In genomic region chr19:49689133-49690072, GRCh38 we compare ENCODE assay signal across 8 cellular contexts. TPM values are rescaled to one million over a fixed set of nuclear protein-coding genes. Genes with fewer than 3 reads are reported as not detected.
DNase-seq lines count a peak whose midpoint lies in the region; ATAC-seq and TF ChIP-seq lines count a peak whose summit lies in the region.

TSS of gene ADM5 (plus strand) at chr19:49689594. CDS start at chr19:49689838, 244 bp downstream.

- H3K9me3 Mint-ChIP-seq in activated B cell treated with CpG ODN at 0.5 μM for 24 hours: no peaks in the 10 kb centered on the region
- H3K9me3 Mint-ChIP-seq in endothelial cell (ENCODE audit: unreplicated experiment): no peaks in the 10 kb centered on the region

- no peaks in the 10 kb centered on the region for H3K9me3 ChIP-seq in IMR-90 (ENCODE audit: control insufficient read depth, insufficient read depth, low read length)
- no peaks in the 10 kb centered on the region for H3K9me3 ChIP-seq in muscle layer of duodenum (ENCODE audit: control insufficient read depth in 1 of 2, low read length in 2 of 2)

- no TSS peak for BruUV-seq in IMR-90 (replicated peaks; lab: Mats Ljungman, UMichigan)

- peak within 1 kb of the TSS; percentile 78 for H2AK5ac ChIP-seq in IMR-90 (ENCODE audit: low read depth, low read length)

- H3K4me1 Mint-ChIP-seq in activated B cell treated with CpG ODN at 0.5 μM for 24 hours (peaks cover 25% of the 10 kb centered on the region), endothelial cell (ENCODE audit: unreplicated experiment) (peaks cover 43% of the 10 kb centered on the region)

- H3K23ac ChIP-seq in IMR-90 (ENCODE audit: low read depth, low read length): peak within 1 kb of the TSS; percentile 90

- no peak within 1 kb of the TSS for H3K56ac ChIP-seq in IMR-90 (ENCODE audit: extremely low read depth, insufficient read depth, low read length)

- no peak within 1 kb of the TSS for H3K18ac ChIP-seq in IMR-90 (ENCODE audit: low read depth, low read length)

- H3K27me3 Mint-ChIP-seq in activated B cell treated with CpG ODN at 0.5 μM for 24 hours (peaks cover 22% of the 10 kb centered on the region), endothelial cell (ENCODE audit: unreplicated experiment) (peaks cover 29% of the 10 kb centered on the region)

- peaks cover 20% of the 10 kb centered on the region for H3K36me3 ChIP-seq in BJ (ENCODE audit: control insufficient read depth, insufficient read depth, low read length)
- H3K36me3 ChIP-seq in IMR-90 (ENCODE audit: control insufficient read depth, insufficient read depth, low read length): peaks cover 31% of the 10 kb centered on the region
- H3K36me3 ChIP-seq in muscle layer of duodenum (ENCODE audit: control insufficient read depth in 1 of 2, insufficient read depth in 2 of 2, low read length in 2 of 2): peaks cover 6 to 32% of the 10 kb centered on the region in 2 donors

- dilution Hi-C loops in IMR-90 (cut with HindIII; ENCODE audit: low sequenced_read_pairs, unreplicated experiment): no loop called here

- H2BK15ac ChIP-seq in IMR-90 (ENCODE audit: low read depth, low read length): no peak within 1 kb of the TSS

- peak within 1 kb of the TSS; percentile 69; the same call in 1 of the 2 replicates for H4K91ac ChIP-seq in IMR-90 (ENCODE audit: insufficient read depth, low read depth, low read length)

- H3K4me1 ChIP-seq in IMR-90 (ENCODE audit: control insufficient read depth, insufficient read depth, low read length) (peaks cover 9% of the 10 kb centered on the region), muscle layer of duodenum (ENCODE audit: control insufficient read depth in 1 of 2, insufficient read depth in 2 of 2, low read length in 2 of 2) (peaks cover 4 to 29% of the 10 kb centered on the region in 2 donors)

- H2AK9ac ChIP-seq in IMR-90 (replicated peaks; ENCODE audit: low read depth, low read length, poor library complexity): peak within 1 kb of the TSS; percentile 92

- no peak within 1 kb of the TSS for H2BK120ac ChIP-seq in IMR-90 (ENCODE audit: low read depth, low read length)

- no peak within 1 kb of the TSS for H2BK20ac ChIP-seq in IMR-90 (ENCODE audit: low read depth, low read length)

- POLR2A ChIA-PET in BJ (lab: Charles Lee) (no interaction called here), IMR-90 (lab: Charles Lee; ENCODE audit: unreplicated experiment) (interaction anchor here (0.5 kb wide), 1 partner anchor 14 kb away, joined by 4 read pairs; no protein-coding TSS in a partner anchor), activated B cell treated with CpG ODN at 0.5 μM for 24 hours (lab: Charles Lee) (interaction anchor here (1.3 kb wide), 1 partner anchor 75 kb away, joined by 3 read pairs; no protein-coding TSS in a partner anchor)

- H4K5ac ChIP-seq in IMR-90 (ENCODE audit: low read depth, low read length): no peak within 1 kb of the TSS

- 53% methylated on average over 28 of the region's 54 CpGs; no CpG with 5 or more reads in 1 of the 2 experiments for WGBS in IMR-90 (ENCODE audit: extremely low coverage in 2 of 2, insufficient read length in 1 of 2), 2 experiments

- H3K4me3 Mint-ChIP-seq in activated B cell treated with CpG ODN at 0.5 μM for 24 hours: peak within 1 kb of the TSS; percentile 87
- peak within 1 kb of the TSS; percentile 96 for H3K4me3 Mint-ChIP-seq in endothelial cell (ENCODE audit: unreplicated experiment)

- ATAC-seq in IMR-90 (ENCODE audit: low read depth): peak; percentile 0; the same call in 1 of the 2 replicates
- peak; percentile 51 for ATAC-seq in activated B cell treated with CpG ODN at 0.5 μM for 24 hours (ENCODE audit: low read depth)
- ATAC-seq in GM21381 (IDR thresholded peaks at IDR 0.05; ENCODE audit: unreplicated experiment): no peak

- H3K4me3 ChIP-seq in BJ (ENCODE audit: low read depth, low read length): peak within 1 kb of the TSS; percentile 56
- H3K4me3 ChIP-seq in IMR-90 (ENCODE audit: insufficient read depth, low read depth, low read length): peak within 1 kb of the TSS; percentile 69
- H3K4me3 ChIP-seq in muscle layer of duodenum (ENCODE audit: low read depth in 1 of 2, low read length in 2 of 2): peak within 1 kb of the TSS; percentile 65 to 66

- TF ChIP-seq RAD21 in IMR-90 (IDR thresholded peaks at IDR 0.05; ENCODE audit: low read length): no peak

- no peak for TF ChIP-seq POLR2A in IMR-90 (IDR thresholded peaks at IDR 0.05; ENCODE audit: low read depth, low read length)

- peaks cover 7 to 52% of the 10 kb centered on the region in 2 experiments; a peak in 3 of 4 replicates for H3K79me1 ChIP-seq in IMR-90 (ENCODE audit: low read depth in 1 of 2, low read length in 2 of 2)

- in situ Hi-C loops in IMR-90 (cut with MboI; ENCODE audit: low sequenced_read_pairs): loop anchor here (10.0 kb wide), 1 partner anchor 165 kb away; the partner anchor contains the start of gene PTOV1

- CTCF ChIA-PET in BJ (lab: Yijun Ruan, JAX) (interaction anchor here (0.8 to 3.9 kb wide), 9 partner anchors 10 to 124 kb away, joined by 3 to 41 read pairs (median 3); partner anchors contain the start of genes FUZ and TSKS), IMR-90 (lab: Yijun Ruan, JAX) (interaction anchor here (1.3 kb wide), 1 partner anchor 9 kb away, joined by 5 read pairs; no protein-coding TSS in a partner anchor), activated B cell treated with CpG ODN at 0.5 μM for 24 hours (lab: Charles Lee) (no interaction called here)

- no peak for DNase-seq in BJ (ENCODE audit: low read depth)
- no peak for DNase-seq in IMR-90
- no peak for DNase-seq in activated B cell treated with CpG ODN at 0.5 μM for 24 hours
- DNase-seq in endothelial cell (ENCODE audit: low spot score): no peak
- DNase-seq in ureter (ENCODE audit: low spot score): peak; percentile 49
- no peak for DNase-seq in T-helper 9 cell

- H3K27ac Mint-ChIP-seq in activated B cell treated with CpG ODN at 0.5 μM for 24 hours: peak within 1 kb of the TSS; percentile 33
- peak within 1 kb of the TSS; percentile 84 for H3K27ac Mint-ChIP-seq in endothelial cell (ENCODE audit: unreplicated experiment)

- H3K4ac ChIP-seq in IMR-90 (ENCODE audit: low read depth, low read length): peak within 1 kb of the TSS; percentile 74

- H2AFZ ChIP-seq in IMR-90 (replicated peaks; ENCODE audit: low read length, poor library complexity): peak within 1 kb of the TSS; percentile 96

- TF ChIP-seq CTCF in BJ (IDR thresholded peaks at IDR 0.05; ENCODE audit: insufficient read depth, low read depth, low read length): peak; percentile 69
- TF ChIP-seq CTCF in IMR-90 (conservative IDR thresholded peaks at IDR 0.05; ENCODE audit: low read depth, low read length): peak; percentile 40
- TF ChIP-seq CTCF in activated B cell treated with CpG ODN at 0.5 μM for 24 hours (IDR thresholded peaks at IDR 0.05): no peak
- peak; percentile 52 for TF ChIP-seq CTCF in endothelial cell (IDR thresholded peaks at IDR 0.05; ENCODE audit: unreplicated experiment)

- H4K20me1 ChIP-seq in IMR-90 (ENCODE audit: insufficient read depth, low read length): peaks cover 18% of the 10 kb centered on the region

- H4K8ac ChIP-seq in IMR-90 (ENCODE audit: low read depth in 2 of 2, low read length in 2 of 2): peak within 1 kb of the TSS; percentile 38 to 67; a peak in 2 of 4 replicates

- H3K14ac ChIP-seq in IMR-90 (replicated peaks; ENCODE audit: low read depth, low read length): peak within 1 kb of the TSS; percentile 84

- H3K9me1 ChIP-seq in IMR-90 (ENCODE audit: insufficient read depth, low read length): peaks cover 5% of the 10 kb centered on the region; the same call in 1 of the 2 replicates

- H3K36me3 Mint-ChIP-seq in activated B cell treated with CpG ODN at 0.5 μM for 24 hours (ENCODE audit: low read depth) (peaks cover 38% of the 10 kb centered on the region), endothelial cell (ENCODE audit: low read depth, unreplicated experiment) (peaks cover 28% of the 10 kb centered on the region)

- H3K9ac ChIP-seq in IMR-90 (ENCODE audit: low read depth, low read length): peak within 1 kb of the TSS; percentile 76

- H3K27me3 ChIP-seq in BJ (ENCODE audit: control insufficient read depth, insufficient read depth, low read length) (no peaks in the 10 kb centered on the region), IMR-90 (ENCODE audit: control insufficient read depth, insufficient read depth, low read length) (no peaks in the 10 kb centered on the region), muscle layer of duodenum (ENCODE audit: low read depth, low read length) (peaks cover 19% of the 10 kb centered on the region)

- no peak within 1 kb of the TSS; the same call in 1 of the 2 replicates for H3K27ac ChIP-seq in IMR-90 (ENCODE audit: insufficient read depth, low read length)
- no peak within 1 kb of the TSS for H3K27ac ChIP-seq in muscle layer of duodenum (ENCODE audit: low read length)

- H3K4me2 ChIP-seq in IMR-90 (ENCODE audit: low read depth, low read length): peak within 1 kb of the TSS; percentile 96

- no peak within 1 kb of the TSS for H2BK5ac ChIP-seq in IMR-90 (ENCODE audit: low read depth, low read length, poor library complexity, severe bottlenecking)

- intact Hi-C loops in IMR-90 (cut with micrococcal nuclease): loop anchor here (2.0 to 5.0 kb wide), 2 partner anchors 77 to 113 kb away; partner anchors contain the start of gene AP2A1
- intact Hi-C loops in activated B cell treated with CpG ODN at 0.5 μM for 24 hours (cut with micrococcal nuclease): no loop called here

TF ChIP-seq in IMR-90, 13 proteins besides CTCF, POLR2A, EP300 and RAD21 (continues in another document):
- TF ChIP-seq FOS (IDR thresholded peaks at IDR 0.05; ENCODE audit: low read depth, low read length) (no peak), RFX5 (IDR thresholded peaks at IDR 0.05; ENCODE audit: low read depth, low read length) (no peak), CEBPB (IDR thresholded peaks at IDR 0.05; ENCODE audit: low read depth, low read length) (no peak), MAZ (IDR thresholded peaks at IDR 0.05; ENCODE audit: borderline replicate concordance, low read depth, low read length) (no peak), CHD1 (IDR thresholded peaks at IDR 0.05; ENCODE audit: low read depth, low read length) (no peak), SMC3 (IDR thresholded peaks at IDR 0.05; ENCODE audit: low read depth, low read length) (no peak), NFE2L2 (IDR thresholded peaks at IDR 0.05; ENCODE audit: low read depth, low read length) (no peak), BHLHE40 (IDR thresholded peaks at IDR 0.05; ENCODE audit: low read depth, low read length) (no peak), MXI1 (IDR thresholded peaks at IDR 0.05; ENCODE audit: borderline replicate concordance, low read depth, low read length) (no peak), MAFK (IDR thresholded peaks at IDR 0.05; ENCODE audit: low read depth, low read length) (no peak)

RNA-seq across cellular contexts. Expression of gene ADM5, which starts in this region (rescaled TPM):
- polyA plus RNA-seq in BJ (2011; rRNA removed) (0.39 TPM in 2 replicates), IMR-90 (2012; rRNA removed) (0.99 and 1.7 TPM in 2 replicates)
- polyA minus RNA-seq in BJ (2011; rRNA and poly(A)+ RNA removed): 0.38 and 0.41 TPM in 2 replicates
- total RNA-seq in IMR-90 (2012; rRNA removed) (0.18 and 0.28 TPM in 2 replicates), activated B cell treated with CpG ODN at 0.5 μM for 24 hours (6.8 and 9.5 TPM in 2 replicates), endothelial cell (ENCODE audit: unreplicated experiment) (5.3 TPM), ureter (4.1 TPM)
- polyA plus RNA-seq in IMR-90 (2012; cell fraction: cytosol; rRNA removed): 0.05 and 0.51 TPM in 2 replicates
- polyA plus RNA-seq in IMR-90 (2012; cell fraction: nucleus; rRNA removed; ENCODE audit: low replicate concordance): 9.2 and 33.2 TPM in 2 replicates
